In genomic region chr4:113467581-113467980, GRCh38 we compare ENCODE assay signal across 1 cellular context.
TF ChIP-seq lines count a peak whose summit lies in the region.

No MANE protein-coding gene starts in this region.

TF ChIP-seq in IMR-90, 13 proteins besides CTCF, POLR2A, EP300 and RAD21 (continued from another document):
- TF ChIP-seq CEBPB (IDR thresholded peaks at IDR 0.05; ENCODE audit: low read depth, low read length) = peak; percentile 97
- TF ChIP-seq MAFK (IDR thresholded peaks at IDR 0.05; ENCODE audit: low read depth, low read length) = no peak
- no peak for TF ChIP-seq RCOR1 (IDR thresholded peaks at IDR 0.05; ENCODE audit: insufficient replicate concordance, low read length)
- peak; percentile 35; the same call in 1 of the 2 replicates for TF ChIP-seq BHLHE40 (IDR thresholded peaks at IDR 0.05; ENCODE audit: low read depth, low read length)
- no peak for TF ChIP-seq CHD1 (IDR thresholded peaks at IDR 0.05; ENCODE audit: low read depth, low read length)
TF ChIP-seq in IMR-90: peak in this region for 3.
